9 cellular contexts compared by ENCODE assay signal in genomic region chr10:18501198-18501597, GRCh38.
DNase-seq lines count a peak whose midpoint lies in the region; ATAC-seq and TF ChIP-seq lines count a peak whose summit lies in the region.
"Had no signal": no experiment of that assay in that cellular context is flagged by ENCODE, and none has a peak within 500 bp of the region (broad histone marks: within the 10 kb centered on the region; RNA-seq: fewer than 3 reads in every experiment).

No MANE protein-coding gene starts in this region.

- in situ Hi-C loops in Panc1 (cut with HindIII; ENCODE audit: low pct_unique_long_range_greater_than_20kb, low sequenced_read_pairs) = no loop called here

- H3F3A ChIP-seq in smooth muscle cell (ENCODE audit: low read depth) = no peaks in the 10 kb centered on the region

- H3K4me1 ChIP-seq in Panc1 (ENCODE audit: control insufficient read depth, insufficient read depth, low read length) = no peaks in the 10 kb centered on the region
- H3K4me1 ChIP-seq in smooth muscle cell (ENCODE audit: low read depth) = no peaks in the 10 kb centered on the region
- peaks cover 0 to 11% of the 10 kb centered on the region in 2 donors for H3K4me1 ChIP-seq in right atrium auricular region
- no peaks in the 10 kb centered on the region for H3K4me1 ChIP-seq in A673 (ENCODE audit: insufficient read depth, low read length, poor library complexity, severe bottlenecking)

- no peaks in the 10 kb centered on the region for H4K20me1 ChIP-seq in smooth muscle cell (ENCODE audit: low read depth)

- peak; percentile 98 for ATAC-seq in HG02798 (IDR thresholded peaks at IDR 0.05; ENCODE audit: poor library complexity, unreplicated experiment)
- ATAC-seq in Panc1 = no peak

- TF ChIP-seq CTCF in Panc1 (IDR thresholded peaks at IDR 0.05) (no peak), smooth muscle cell (IDR thresholded peaks at IDR 0.05; ENCODE audit: borderline replicate concordance, insufficient read depth, poor library complexity, severe bottlenecking) (no peak), right atrium auricular region (IDR thresholded peaks at IDR 0.05) (no peak), A673 (conservative IDR thresholded peaks at IDR 0.05; ENCODE audit: low read depth, low read length) (no peak)

- H3K9ac ChIP-seq in smooth muscle cell (ENCODE audit: low read depth) = peak overlapping the region; percentile 33

- intact Hi-C loops in Panc1 (cut with micrococcal nuclease; ENCODE audit: unreplicated experiment) (no loop called here), A673 (cut with micrococcal nuclease; ENCODE audit: unreplicated experiment) (no loop called here)

- H3K4me3 ChIP-seq in Panc1 (ENCODE audit: low read depth in 2 of 2, low read length in 2 of 2) = peak overlapping the region; percentile 4 to 23; a peak in 3 of 4 replicates
- H3K4me3 ChIP-seq in smooth muscle cell = peak overlapping the region; percentile 18
- H3K4me3 ChIP-seq in right atrium auricular region = no peak overlapping the region
- H3K4me3 ChIP-seq in A673 (ENCODE audit: low read depth, low read length, poor library complexity, severe bottlenecking) = no peak overlapping the region

- H2AFZ ChIP-seq in smooth muscle cell (ENCODE audit: low read depth) = peak overlapping the region; percentile 70

- H3K27ac ChIP-seq in Panc1 (ENCODE audit: low read length) (no peak overlapping the region), smooth muscle cell (ENCODE audit: low read depth) (peak overlapping the region; percentile 65), right atrium auricular region (no peak overlapping the region), A673 (ENCODE audit: low read depth, low read length, poor library complexity, severe bottlenecking) (no peak overlapping the region)
- H3K27ac ChIP-seq: C4-2B had no signal

- H3K9me3 ChIP-seq in Panc1 (ENCODE audit: control insufficient read depth, insufficient read depth, low read depth, low read length) = no peaks in the 10 kb centered on the region
- H3K9me3 ChIP-seq in smooth muscle cell (replicated peaks; ENCODE audit: low read depth) = no peaks in the 10 kb centered on the region
- H3K9me3 ChIP-seq in right atrium auricular region = no peaks in the 10 kb centered on the region
- H3K9me3 ChIP-seq in A673 (ENCODE audit: low read depth, low read length, poor library complexity, severe bottlenecking) = no peaks in the 10 kb centered on the region

- POLR2A ChIA-PET in Panc1 (lab: Charles Lee) (no interaction called here), A673 (lab: Charles Lee; ENCODE audit: low non-redundant PET) (no interaction called here)

- BruUV-seq in Panc1 (replicated peaks; lab: Mats Ljungman, UMichigan) (no TSS peak), A673 (replicated peaks; lab: Mats Ljungman, UMichigan) (no TSS peak)

- H3K79me2 ChIP-seq in smooth muscle cell (ENCODE audit: low read depth) = no peaks in the 10 kb centered on the region

- peak; percentile 13 for DNase-seq in activated naive CD4-positive, alpha-beta T cell treated with Interleukin-2 at 50 U/mL for 16 hours
- no peak for DNase-seq in activated naive CD4-positive, alpha-beta T cell (lab: John Stamatoyannopoulos, UW)
- DNase-seq in Panc1 (ENCODE audit: low read depth, low spot score) (no peak), smooth muscle cell (lab: John Stamatoyannopoulos, UW; ENCODE audit: unreplicated experiment) (no peak), NCI-H69 (lab: John Stamatoyannopoulos, UW) (no peak), right atrium auricular region (ENCODE audit: low spot score) (no peak), A673 (ENCODE audit: low spot score) (no peak)

- H3K36me3 ChIP-seq in Panc1 (ENCODE audit: control insufficient read depth, insufficient read depth, low read length) = no peaks in the 10 kb centered on the region
- no peaks in the 10 kb centered on the region for H3K36me3 ChIP-seq in smooth muscle cell (ENCODE audit: low read depth)
- no peaks in the 10 kb centered on the region for H3K36me3 ChIP-seq in right atrium auricular region
- peaks cover 3% of the 10 kb centered on the region for H3K36me3 ChIP-seq in A673 (ENCODE audit: insufficient read depth, low read length, poor library complexity, severe bottlenecking)

- peak overlapping the region; percentile 79 for H3K4me2 ChIP-seq in smooth muscle cell

- CTCF ChIA-PET in Panc1 (lab: Charles Lee) (no interaction called here), A673 (lab: Charles Lee) (no interaction called here)

- WGBS in smooth muscle cell (ENCODE audit: low lambda C conversion rate) = 38% methylated on average over 3 of the region's 3 CpGs

- H3K27me3 ChIP-seq in Panc1 (ENCODE audit: control insufficient read depth, insufficient read depth, low read length) (no peaks in the 10 kb centered on the region), smooth muscle cell (ENCODE audit: low read depth) (no peaks in the 10 kb centered on the region), right atrium auricular region (no peaks in the 10 kb centered on the region), A673 (replicated peaks; ENCODE audit: insufficient read depth, low read depth, low read length, poor library complexity) (no peaks in the 10 kb centered on the region)

Comparison
In these comparisons a context has a peak if more than half of its experiments do, and no peak if none do; other contexts are left out.
1. H3K4me3 ChIP-seq: peak in Panc1 (2 of 2) and smooth muscle cell (single experiment); none in right atrium auricular region (0 of 2) and A673 (single experiment).